9 cellular contexts compared by ENCODE assay signal in genomic region chr4:153205028-153205648, GRCh38. TPM values are rescaled to one million over a fixed set of nuclear protein-coding genes. Genes with fewer than 3 reads are reported as not detected.
DNase-seq lines count a peak whose midpoint lies in the region; ATAC-seq, FAIRE-seq and TF ChIP-seq lines count a peak whose summit lies in the region.
"Had no signal": no experiment of that assay in that cellular context is flagged by ENCODE, and none has a peak within 500 bp of the region (broad histone marks: within the 10 kb centered on the region; RNA-seq: fewer than 3 reads in every experiment).

No MANE protein-coding gene starts in this region.

- peak overlapping the region; percentile 72 to 82 (median 79) for H3K27ac ChIP-seq in thyroid gland

- FAIRE-seq in RCC 7860 (lab: Jason Lieb, UNC): no peak
- FAIRE-seq: endometrium had no signal

- DNase-seq in EH (ENCODE audit: low read depth) (peak; percentile 22), left colon (peak; percentile 66 to 71), thyroid gland (peak; percentile 72 to 75), RCC 7860 (ENCODE audit: low spot score) (no peak), epidermal melanocyte (ENCODE audit: insufficient read length, low spot score) (no peak), dedifferentiated amniotic fluid mesenchymal stem cell (ENCODE audit: extremely low spot score) (no peak)
- peak; percentile 16 for DNase-seq in activated T-helper 9 cell treated with anti-CD3 and anti-CD28 coated beads, Interleukin-2, amount 50 U/mL, for 16 hours (ENCODE audit: low read depth)

- intact Hi-C loops in left colon (cut with DNase I, micrococcal nuclease) (loop anchor here in 1 of 2 donors (10.0 kb wide), 1 partner anchor 60 kb away; no protein-coding TSS in a partner anchor), thyroid gland (cut with DNase I) (no loop called here)

- TF ChIP-seq CTCF in thyroid gland (IDR thresholded peaks at IDR 0.05): peak in 4 of 6 experiments; percentile 15 to 37 (median 34)

- H3K27me3 ChIP-seq in thyroid gland: no peaks in the 10 kb centered on the region

- TF ChIP-seq POLR2A in thyroid gland (IDR thresholded peaks at IDR 0.05): peak in 1 of 2 donors; percentile 55

- peaks cover 14 to 34% of the 10 kb centered on the region in 2 donors for H3K4me1 ChIP-seq in thyroid gland

- H3K36me3 ChIP-seq in thyroid gland: no peaks in the 10 kb centered on the region

- peak overlapping the region in 2 of 3 donors; percentile 31 to 42 for H3K4me3 ChIP-seq in thyroid gland (replicated peaks in 1 of 3)

- WGBS in thyroid gland, 2 donors: 48 to 51% methylated on average over 18 of the region's 18 CpGs

- ATAC-seq in HG03565 (IDR thresholded peaks at IDR 0.05; ENCODE audit: unreplicated experiment): peak; percentile 56
- ATAC-seq in left colon: peak; percentile 79

- H3K9me3 ChIP-seq in thyroid gland: no peaks in the 10 kb centered on the region

RNA-seq across cellular contexts. Expression of gene TRIM2, which starts 0.9 kb away (rescaled TPM):
- 100 to 1,000 TPM; 123 to 145 TPM for total RNA-seq in left colon
- total RNA-seq in thyroid gland: 100 to 1,000 TPM; 146 to 229 (median 192) TPM

Comparison
In these comparisons a context has a peak if more than half of its experiments do, and no peak if none do; other contexts are left out.
1. DNase-seq: peak in EH (single experiment), activated T-helper 9 cell treated with anti-CD3 and anti-CD28 coated beads, Interleukin-2, amount 50 U/mL, for 16 hours (single experiment), left colon (2 of 2) and thyroid gland (2 of 2); none in RCC 7860 (single experiment), epidermal melanocyte (single experiment) and dedifferentiated amniotic fluid mesenchymal stem cell (single experiment).